1 cellular context compared by ENCODE assay signal in the genomic region with DNA sequence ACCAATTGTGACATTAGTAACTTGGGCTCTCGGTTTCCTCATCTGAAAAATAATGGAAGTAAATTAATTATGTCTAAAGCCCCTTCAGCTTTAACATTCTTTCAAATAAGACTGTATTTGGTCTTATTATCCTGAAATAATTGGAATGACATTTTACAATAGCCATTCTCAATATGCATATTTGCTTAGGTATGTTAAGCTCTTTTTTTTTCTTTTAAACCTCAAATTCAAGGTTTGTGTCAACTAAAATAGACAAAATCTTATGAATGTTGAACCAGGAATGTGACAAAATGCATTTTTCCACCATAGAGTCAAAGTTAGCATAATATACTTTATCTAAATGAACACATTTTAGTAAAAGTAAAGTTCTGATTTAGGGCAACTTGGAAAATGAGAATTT.
A peak's percentile ranks its signal among the peaks of the same experiment; 100 is the strongest.
TF ChIP-seq lines count a peak whose summit lies in the region.

No MANE protein-coding gene starts in this region.

TF ChIP-seq in SK-N-SH, 30 proteins besides CTCF, POLR2A, EP300 and RAD21 (continued from another document):
- TF ChIP-seq USF1 (IDR thresholded peaks at IDR 0.05; ENCODE audit: borderline replicate concordance, low read depth), result no peak
- peak; percentile 61; the same call in 1 of the 2 replicates for TF ChIP-seq TEAD4 (IDR thresholded peaks at IDR 0.05; ENCODE audit: borderline replicate concordance, insufficient read depth)
- TF ChIP-seq JUND (IDR thresholded peaks at IDR 0.05), result peak; percentile 54
- TF ChIP-seq ZBTB33 (IDR thresholded peaks at IDR 0.05; ENCODE audit: borderline replicate concordance, low read depth), result no peak
- peak; percentile 32; the same call in 1 of the 2 replicates for TF ChIP-seq FOSL2 (IDR thresholded peaks at IDR 0.05; ENCODE audit: borderline replicate concordance, low read depth)
- peak; percentile 45; the same call in 1 of the 2 replicates for TF ChIP-seq POLR2AphosphoS5 (IDR thresholded peaks at IDR 0.05; ENCODE audit: low read depth, low read length)
- TF ChIP-seq MEF2A (IDR thresholded peaks at IDR 0.05; ENCODE audit: borderline replicate concordance, low read depth), result peak; percentile 43; the same call in 1 of the 2 replicates
- TF ChIP-seq TCF12 (IDR thresholded peaks at IDR 0.05), result peak; percentile 90
- TF ChIP-seq FOXJ3 (CRISPR knock-in tag; IDR thresholded peaks at IDR 0.05), result no peak
- TF ChIP-seq GATA2 (CRISPR knock-in tag; IDR thresholded peaks at IDR 0.05), result no peak
- TF ChIP-seq, protein P1, sequence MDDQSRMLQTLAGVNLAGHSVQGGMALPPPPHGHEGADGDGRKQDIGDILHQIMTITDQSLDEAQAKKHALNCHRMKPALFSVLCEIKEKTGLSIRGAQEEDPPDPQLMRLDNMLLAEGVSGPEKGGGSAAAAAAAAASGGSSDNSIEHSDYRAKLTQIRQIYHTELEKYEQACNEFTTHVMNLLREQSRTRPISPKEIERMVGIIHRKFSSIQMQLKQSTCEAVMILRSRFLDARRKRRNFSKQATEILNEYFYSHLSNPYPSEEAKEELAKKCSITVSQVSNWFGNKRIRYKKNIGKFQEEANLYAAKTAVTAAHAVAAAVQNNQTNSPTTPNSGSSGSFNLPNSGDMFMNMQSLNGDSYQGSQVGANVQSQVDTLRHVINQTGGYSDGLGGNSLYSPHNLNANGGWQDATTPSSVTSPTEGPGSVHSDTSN (IDR thresholded peaks at IDR 0.05), result peak; percentile 78
